In the genomic region with DNA sequence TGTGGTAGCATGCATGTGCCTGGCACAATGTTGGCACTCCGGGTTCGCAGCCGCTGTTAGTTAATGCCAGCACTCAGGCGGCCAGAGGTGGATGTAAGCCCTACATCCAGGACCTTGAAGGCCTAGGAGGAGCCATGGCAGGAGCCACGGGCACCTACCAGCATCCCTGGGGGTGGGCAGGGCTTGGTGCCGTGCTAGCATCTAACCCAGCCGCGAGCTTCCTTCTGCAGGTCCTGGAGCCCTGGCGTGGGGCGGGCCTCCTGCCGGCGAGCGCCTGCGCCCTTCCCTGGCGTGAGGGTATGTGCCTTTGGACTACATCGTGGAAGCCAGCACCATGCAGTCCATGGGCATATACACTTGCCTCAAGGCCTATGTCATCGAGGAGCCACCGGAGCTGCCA, we compare ENCODE assay signal across 14 cellular contexts. TPM values are rescaled to one million over a fixed set of nuclear protein-coding genes. Genes with fewer than 3 reads are reported as not detected.
A peak's percentile ranks its signal among the peaks of the same experiment; 100 is the strongest.
DNase-seq lines count a peak whose midpoint lies in the region; TF ChIP-seq lines count a peak whose summit lies in the region.
"Had no signal": no experiment of that assay in that cellular context is flagged by ENCODE, and none has a peak within 500 bp of the region (broad histone marks: within the 10 kb centered on the region; RNA-seq: fewer than 3 reads in every experiment).

No MANE protein-coding gene starts in this region.

- H3K18ac ChIP-seq in neuronal stem cell (ENCODE audit: low read length) = peak overlapping the region; percentile 44

- no peak overlapping the region for H2AFZ ChIP-seq in neuronal stem cell (ENCODE audit: low read length)

- H3K36me3 Mint-ChIP-seq in CD8-positive, alpha-beta memory T cell = no peaks in the 10 kb centered on the region
- H3K36me3 Mint-ChIP-seq: CD14-positive monocyte; CD4-positive, alpha-beta memory T cell had no signal

- H2BK15ac ChIP-seq in neuronal stem cell (ENCODE audit: low read length) = no peak overlapping the region

- intact Hi-C loops in vagina (cut with DNase I) = no loop called here

- H3K79me1 ChIP-seq in neuronal stem cell (ENCODE audit: low read depth, low read length) = no peaks in the 10 kb centered on the region

- no peak overlapping the region for H3K4ac ChIP-seq in neuronal stem cell (ENCODE audit: low read length)

- DNase-seq in neuronal stem cell (ENCODE audit: low spot score) (no peak), vagina (ENCODE audit: extremely low spot score in 2 of 2) (no peak), NCI-H82 (lab: John Stamatoyannopoulos, UW) (no peak)
- DNase-seq in CD8-positive, alpha-beta memory T cell = no peak
- DNase-seq: Caco-2; CD4-positive, alpha-beta memory T cell; DMS153; DND-41; GOT3; H7; HCEC 1CT had no signal

- H3K27me3 ChIP-seq in BLaER1 (no peaks in the 10 kb centered on the region), neuronal stem cell (ENCODE audit: control insufficient read depth in 3 of 3, insufficient read depth in 3 of 3, low read depth in 1 of 3, low read length in 3 of 3) (no peaks in the 10 kb centered on the region), vagina (no peaks in the 10 kb centered on the region)
- no peaks in the 10 kb centered on the region for H3K27me3 ChIP-seq in BLaER1 treated with 17β-estradiol and CSF1 and Interleukin-3, amounts not matched to agents 10 nM and 100 nM
- no peaks in the 10 kb centered on the region for H3K27me3 ChIP-seq in CD8-positive, alpha-beta memory T cell (ENCODE audit: insufficient read depth, low read length, poor library complexity, severe bottlenecking)

- no peak for TF ChIP-seq POLR2A in vagina (IDR thresholded peaks at IDR 0.05)

- no peak overlapping the region for H3K4me3 Mint-ChIP-seq in CD8-positive, alpha-beta memory T cell
- H3K4me3 Mint-ChIP-seq: CD14-positive monocyte; CD4-positive, alpha-beta memory T cell had no signal

- H2AK5ac ChIP-seq in neuronal stem cell (ENCODE audit: low read depth, low read length) = no peak overlapping the region

- H4K8ac ChIP-seq in neuronal stem cell (ENCODE audit: low read depth, low read length) = no peak overlapping the region

- WGBS in neuronal stem cell (ENCODE audit: extremely low coverage in 2 of 2, insufficient read length in 2 of 2, insufficient replicate concordance in 1 of 2), 2 donors = no CpG with 5 or more reads among the region's 18 CpGs

- no peak overlapping the region for H3K27ac ChIP-seq in BLaER1
- no peak overlapping the region for H3K27ac ChIP-seq in BLaER1 treated with 17β-estradiol and CSF1 and Interleukin-3, amounts not matched to agents 10 nM and 100 nM
- no peak overlapping the region for H3K27ac ChIP-seq in neuronal stem cell (replicated peaks; ENCODE audit: low read length)
- H3K27ac ChIP-seq in vagina = peak overlapping the region; percentile 34
- no peak overlapping the region for H3K27ac ChIP-seq in CD8-positive, alpha-beta memory T cell (ENCODE audit: low read depth, low read length)

- peak overlapping the region; percentile 74 for H3K23ac ChIP-seq in neuronal stem cell (ENCODE audit: low read depth, low read length, poor library complexity)

- peaks cover 2 to 3% of the 10 kb centered on the region in 2 donors for H3K27me3 Mint-ChIP-seq in CD8-positive, alpha-beta memory T cell
- H3K27me3 Mint-ChIP-seq: CD4-positive, alpha-beta memory T cell had no signal

- H3K9me3 ChIP-seq in BLaER1 (no peaks in the 10 kb centered on the region), neuronal stem cell (replicated peaks in 1 of 2; ENCODE audit: control insufficient read depth in 2 of 2, insufficient read depth in 1 of 2, low read depth in 1 of 2, low read length in 2 of 2) (no peaks in the 10 kb centered on the region), vagina (no peaks in the 10 kb centered on the region)
- H3K9me3 ChIP-seq in BLaER1 treated with 17β-estradiol and CSF1 and Interleukin-3, amounts not matched to agents 10 nM and 100 nM (replicated peaks in 1 of 11) = no peaks in the 10 kb centered on the region
- H3K9me3 ChIP-seq in CD8-positive, alpha-beta memory T cell (ENCODE audit: low read length) = no peaks in the 10 kb centered on the region
- H3K9me3 ChIP-seq: Caco-2 had no signal

- no peak overlapping the region for H3K27ac Mint-ChIP-seq in CD8-positive, alpha-beta memory T cell
- H3K27ac Mint-ChIP-seq: CD14-positive monocyte; CD4-positive, alpha-beta memory T cell had no signal

- no peaks in the 10 kb centered on the region for H3K9me3 Mint-ChIP-seq in CD8-positive, alpha-beta memory T cell
- H3K9me3 Mint-ChIP-seq: CD14-positive monocyte; CD4-positive, alpha-beta memory T cell had no signal

- no peak overlapping the region for H2BK5ac ChIP-seq in neuronal stem cell (ENCODE audit: low read length)

- no peak overlapping the region for H3K4me3 ChIP-seq in BLaER1
- H3K4me3 ChIP-seq in BLaER1 treated with 17β-estradiol and CSF1 and Interleukin-3, amounts not matched to agents 10 nM and 100 nM = no peak overlapping the region
- H3K4me3 ChIP-seq in neuronal stem cell (ENCODE audit: low read length in 2 of 2) = no peak overlapping the region
- H3K4me3 ChIP-seq in vagina = no peak overlapping the region
- no peak overlapping the region for H3K4me3 ChIP-seq in CD8-positive, alpha-beta memory T cell (ENCODE audit: low read length)

- H3K9ac ChIP-seq in BLaER1 (no peak overlapping the region), neuronal stem cell (ENCODE audit: low read depth, low read length, poor library complexity) (no peak overlapping the region)
- H3K9ac ChIP-seq in BLaER1 treated with 17β-estradiol and CSF1 and Interleukin-3, amounts not matched to agents 10 nM and 100 nM = no peak overlapping the region

- H4K20me1 ChIP-seq in BLaER1 = no peaks in the 10 kb centered on the region
- peaks cover 0 to 46% (median 6%) of the 10 kb centered on the region in 11 experiments; a peak in 9 of 22 replicates for H4K20me1 ChIP-seq in BLaER1 treated with 17β-estradiol and CSF1 and Interleukin-3, amounts not matched to agents 10 nM and 100 nM

- no peak for TF ChIP-seq CTCF in vagina (IDR thresholded peaks at IDR 0.05)

- no peak overlapping the region for H2BK120ac ChIP-seq in neuronal stem cell (ENCODE audit: low read depth, low read length)

- H3K14ac ChIP-seq in neuronal stem cell (ENCODE audit: low read length) = no peak overlapping the region

- no peaks in the 10 kb centered on the region for H3K4me1 Mint-ChIP-seq in CD8-positive, alpha-beta memory T cell
- H3K4me1 Mint-ChIP-seq: CD14-positive monocyte; CD4-positive, alpha-beta memory T cell had no signal

- H3K36me3 ChIP-seq in BLaER1 (peaks cover 97% of the 10 kb centered on the region), neuronal stem cell (replicated peaks in 1 of 2; ENCODE audit: control insufficient read depth in 2 of 2, insufficient read depth in 2 of 2, low read length in 2 of 2) (peaks cover 11 to 15% of the 10 kb centered on the region in 2 donors), vagina (no peaks in the 10 kb centered on the region)
- H3K36me3 ChIP-seq in BLaER1 treated with 17β-estradiol and CSF1 and Interleukin-3, amounts not matched to agents 10 nM and 100 nM = peaks cover 70 to 100% (median 95%) of the 10 kb centered on the region in 11 experiments
- no peaks in the 10 kb centered on the region for H3K36me3 ChIP-seq in CD8-positive, alpha-beta memory T cell (ENCODE audit: insufficient read depth, low read length)

- CTCF ChIA-PET in CD8-positive, alpha-beta memory T cell (lab: Charles Lee) = no interaction called here

- peaks cover 61% of the 10 kb centered on the region for H3K4me1 ChIP-seq in BLaER1
- H3K4me1 ChIP-seq in BLaER1 treated with 17β-estradiol and CSF1 and Interleukin-3, amounts not matched to agents 10 nM and 100 nM = peaks cover 0 to 63% (median 53%) of the 10 kb centered on the region in 10 experiments; a peak in 15 of 20 replicates
- peaks cover 0 to 16% of the 10 kb centered on the region in 2 donors for H3K4me1 ChIP-seq in neuronal stem cell (ENCODE audit: control insufficient read depth in 2 of 2, insufficient read depth in 1 of 2, low read depth in 1 of 2, low read length in 2 of 2)
- peaks cover 48% of the 10 kb centered on the region for H3K4me1 ChIP-seq in vagina
- H3K4me1 ChIP-seq in CD8-positive, alpha-beta memory T cell (ENCODE audit: insufficient read depth, low read length) = no peaks in the 10 kb centered on the region

- H3K4me2 ChIP-seq in BLaER1 = peak overlapping the region; percentile 57
- H3K4me2 ChIP-seq in BLaER1 treated with 17β-estradiol and CSF1 and Interleukin-3, amounts not matched to agents 10 nM and 100 nM = peak overlapping the region in 7 of 11 experiments; percentile 9 to 65 (median 55); a peak in 9 of 22 replicates
- H3K4me2 ChIP-seq in neuronal stem cell (ENCODE audit: insufficient read depth, low read length, poor library complexity, severe bottlenecking) = no peak overlapping the region

- H2BK12ac ChIP-seq in neuronal stem cell (ENCODE audit: low read length) = no peak overlapping the region

- POLR2A ChIA-PET in CD8-positive, alpha-beta memory T cell (lab: Charles Lee) = no interaction called here

- H4K91ac ChIP-seq in neuronal stem cell (ENCODE audit: low read depth, low read length, poor library complexity) = no peak overlapping the region

RNA-seq across cellular contexts. Expression of a gene that starts 53.8 kb away (rescaled TPM):
- polyA plus RNA-seq in neuronal stem cell (2013, experiment 1 of 2) = 11.1 TPM
- 11.1 TPM for polyA plus RNA-seq in neuronal stem cell (2013, experiment 2 of 2)
- 17.2 TPM for total RNA-seq in vagina
- 1 to 10 TPM in 1 of 2 experiments, under 1 TPM in 1; 0.86 to 1.6 TPM for total RNA-seq in CD8-positive, alpha-beta memory T cell
- not detected for polyA plus RNA-seq in CD8-positive, alpha-beta memory T cell
- polyA plus RNA-seq: CD14-positive monocyte; CD4-positive, alpha-beta memory T cell had no signal
